ENCODE assay signal across 8 cellular contexts in genomic region chr16:57209780-57210179, GRCh38.
"Had no signal": no experiment of that assay in that cellular context is flagged by ENCODE, and none has a peak within 500 bp of the region (broad histone marks: within the 10 kb centered on the region; RNA-seq: fewer than 3 reads in every experiment).

No MANE protein-coding gene starts in this region.

- H3K4me3 ChIP-seq: GM12878 had no signal

- ATAC-seq: GM12878 had no signal

- FAIRE-seq: G401.6, GM12878, GM12891, GM12892, GM18507, GM19239 had no signal

- DNase-seq: GDM1, GF-D8 had no signal
